In the genomic region with DNA sequence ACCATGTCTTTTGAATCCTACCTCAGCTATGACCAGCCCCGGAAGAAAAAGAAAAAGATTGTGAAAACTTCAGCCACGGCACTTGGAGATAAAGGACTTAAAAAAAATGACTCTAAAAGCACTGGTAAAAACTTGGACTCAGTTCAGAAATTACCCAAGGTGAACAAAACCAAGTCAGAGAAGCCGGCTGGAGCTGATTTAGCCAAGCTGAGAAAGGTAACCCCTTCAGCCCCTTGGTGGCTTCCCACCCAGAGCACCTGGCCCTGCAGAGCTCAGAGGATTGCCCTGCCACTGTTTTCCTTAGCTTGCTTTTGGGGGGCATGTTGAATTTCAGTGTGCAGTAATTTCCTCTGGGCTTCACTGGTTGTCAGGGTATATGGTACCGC, we compare ENCODE assay signal across 15 cellular contexts. TPM values are rescaled to one million over a fixed set of nuclear protein-coding genes. Genes with fewer than 3 reads are reported as not detected.
DNase-seq lines count a peak whose midpoint lies in the region; ATAC-seq, FAIRE-seq and TF ChIP-seq lines count a peak whose summit lies in the region.
"Had no signal": no experiment of that assay in that cellular context is flagged by ENCODE, and none has a peak within 500 bp of the region (broad histone marks: within the 10 kb centered on the region; RNA-seq: fewer than 3 reads in every experiment).

No MANE protein-coding gene starts in this region.

- CTCF ChIA-PET in activated CD8-positive, alpha-beta memory T cell treated with anti-CD3 and anti-CD28 coated beads, Interleukin-2, amount 10 ng/mL, durations not matched to agents 7 days and 5 days (lab: Charles Lee) = interaction anchor here (0.9 to 1.7 kb wide), 6 partner anchors 9 to 60 kb away, joined by 3 to 6 read pairs (median 4); a partner anchor contains a TSS
- CTCF ChIA-PET in activated CD8-positive, alpha-beta T cell treated with anti-CD3 and anti-CD28 coated beads for 36 hours (lab: Charles Lee) = interaction anchor here (0.8 to 1.6 kb wide), 8 partner anchors 14 to 154 kb away, joined by 3 to 10 read pairs (median 4); a partner anchor contains a TSS

- no peak for FAIRE-seq in GM19239 (lab: Jason Lieb, UNC)
- FAIRE-seq: D721Med, H1, RCC 7860 had no signal

- no peak for DNase-seq in activated CD8-positive, alpha-beta memory T cell treated with anti-CD3 and anti-CD28 coated beads, Interleukin-2, amount 10 ng/mL, durations not matched to agents 7 days and 5 days
- no peak for DNase-seq in activated CD8-positive, alpha-beta memory T cell treated with anti-CD3 and anti-CD28 coated beads, Interleukin-2, amount 50 U/mL, for 4 hours
- DNase-seq in CD4-positive, CD25-positive, alpha-beta regulatory T cell = no peak
- no peak for DNase-seq in nephron progenitor cell
- no peak for DNase-seq in GM19239 (ENCODE audit: insufficient read length, low spot score)
- no peak for DNase-seq in right cardiac atrium
- no peak for DNase-seq in activated CD8-positive, alpha-beta T cell treated with anti-CD3 and anti-CD28 coated beads for 36 hours
- DNase-seq: NCI-H1105 treated with DMSO at 0.1 percent for 48 hours; NK-92 treated with Interleukin-12 subunit alpha and Interleukin-12 subunit beta, amount 100 ng/mL, for 24 hours had no signal

- H3K9me3 ChIP-seq in CD4-positive, CD25-positive, alpha-beta regulatory T cell (ENCODE audit: control insufficient read depth in 2 of 2, low read length in 2 of 2) = no peaks in the 10 kb centered on the region
- no peaks in the 10 kb centered on the region for H3K9me3 ChIP-seq in right cardiac atrium (ENCODE audit: control insufficient read depth, low read length)

- no peaks in the 10 kb centered on the region for H3K27me3 ChIP-seq in CD4-positive, CD25-positive, alpha-beta regulatory T cell (ENCODE audit: control insufficient read depth, insufficient read depth, low read length)
- H3K27me3 ChIP-seq in right cardiac atrium (ENCODE audit: control insufficient read depth, insufficient read depth) = no peaks in the 10 kb centered on the region

- H3K27me3 Mint-ChIP-seq in activated CD8-positive, alpha-beta memory T cell treated with anti-CD3 and anti-CD28 coated beads, Interleukin-2, amount 10 ng/mL, durations not matched to agents 7 days and 5 days = no peaks in the 10 kb centered on the region
- no peaks in the 10 kb centered on the region for H3K27me3 Mint-ChIP-seq in CD4-positive, CD25-positive, alpha-beta regulatory T cell
- H3K27me3 Mint-ChIP-seq in activated T-helper 17 cell treated with anti-CD3 and anti-CD28 coated beads, Interleukin-2, amount 50 U/mL, for 72 hours = no peaks in the 10 kb centered on the region
- H3K27me3 Mint-ChIP-seq in nephron progenitor cell (ENCODE audit: low read depth, poor library complexity) = peaks cover 8% of the 10 kb centered on the region
- H3K27me3 Mint-ChIP-seq in activated CD8-positive, alpha-beta T cell treated with anti-CD3 and anti-CD28 coated beads for 36 hours = no peaks in the 10 kb centered on the region
- H3K27me3 Mint-ChIP-seq: B cell; CD4-positive, alpha-beta memory T cell had no signal

- peak overlapping the region; percentile 58 for H3K27ac Mint-ChIP-seq in activated CD8-positive, alpha-beta memory T cell treated with anti-CD3 and anti-CD28 coated beads, Interleukin-2, amount 10 ng/mL, durations not matched to agents 7 days and 5 days
- H3K27ac Mint-ChIP-seq in CD4-positive, CD25-positive, alpha-beta regulatory T cell = peak overlapping the region in 2 of 3 donors; percentile 83 to 87
- peak overlapping the region; percentile 72 for H3K27ac Mint-ChIP-seq in activated T-helper 17 cell treated with anti-CD3 and anti-CD28 coated beads, Interleukin-2, amount 50 U/mL, for 72 hours
- peak overlapping the region; percentile 5 for H3K27ac Mint-ChIP-seq in nephron progenitor cell
- no peak overlapping the region for H3K27ac Mint-ChIP-seq in activated CD8-positive, alpha-beta T cell treated with anti-CD3 and anti-CD28 coated beads for 36 hours

- no peaks in the 10 kb centered on the region for H3K9me3 Mint-ChIP-seq in activated CD8-positive, alpha-beta memory T cell treated with anti-CD3 and anti-CD28 coated beads, Interleukin-2, amount 10 ng/mL, durations not matched to agents 7 days and 5 days (ENCODE audit: low read depth)
- H3K9me3 Mint-ChIP-seq in CD4-positive, CD25-positive, alpha-beta regulatory T cell = no peaks in the 10 kb centered on the region
- no peaks in the 10 kb centered on the region for H3K9me3 Mint-ChIP-seq in activated T-helper 17 cell treated with anti-CD3 and anti-CD28 coated beads, Interleukin-2, amount 50 U/mL, for 72 hours
- no peaks in the 10 kb centered on the region for H3K9me3 Mint-ChIP-seq in nephron progenitor cell
- H3K9me3 Mint-ChIP-seq in activated CD8-positive, alpha-beta T cell treated with anti-CD3 and anti-CD28 coated beads for 36 hours = no peaks in the 10 kb centered on the region
- H3K9me3 Mint-ChIP-seq: CD4-positive, alpha-beta memory T cell had no signal

- no peak for TF ChIP-seq CTCF in nephron progenitor cell (IDR thresholded peaks at IDR 0.05)
- no peak for TF ChIP-seq CTCF in activated CD8-positive, alpha-beta T cell treated with anti-CD3 and anti-CD28 coated beads for 36 hours (IDR thresholded peaks at IDR 0.05)

- H3K4me1 Mint-ChIP-seq in activated CD8-positive, alpha-beta memory T cell treated with anti-CD3 and anti-CD28 coated beads, Interleukin-2, amount 10 ng/mL, durations not matched to agents 7 days and 5 days = peaks cover 27% of the 10 kb centered on the region
- peaks cover 15 to 37% (median 26%) of the 10 kb centered on the region in 4 donors for H3K4me1 Mint-ChIP-seq in CD4-positive, CD25-positive, alpha-beta regulatory T cell
- H3K4me1 Mint-ChIP-seq in activated T-helper 17 cell treated with anti-CD3 and anti-CD28 coated beads, Interleukin-2, amount 50 U/mL, for 72 hours = peaks cover 33% of the 10 kb centered on the region
- H3K4me1 Mint-ChIP-seq in nephron progenitor cell = peaks cover 3% of the 10 kb centered on the region
- H3K4me1 Mint-ChIP-seq in activated CD8-positive, alpha-beta T cell treated with anti-CD3 and anti-CD28 coated beads for 36 hours (ENCODE audit: low read depth) = peaks cover 29% of the 10 kb centered on the region

- H3K4me3 ChIP-seq in CD4-positive, CD25-positive, alpha-beta regulatory T cell (ENCODE audit: low read depth, low read length) = no peak overlapping the region
- H3K4me3 ChIP-seq in right cardiac atrium (ENCODE audit: low read length) = no peak overlapping the region

- peaks cover 4% of the 10 kb centered on the region for H3K4me1 ChIP-seq in CD4-positive, CD25-positive, alpha-beta regulatory T cell (ENCODE audit: control insufficient read depth, insufficient read depth, low read length, poor library complexity, severe bottlenecking)
- no peaks in the 10 kb centered on the region for H3K4me1 ChIP-seq in right cardiac atrium (ENCODE audit: control insufficient read depth, insufficient read depth, low read length)

- peaks cover 76% of the 10 kb centered on the region for H3K36me3 ChIP-seq in CD4-positive, CD25-positive, alpha-beta regulatory T cell (ENCODE audit: control insufficient read depth, insufficient read depth, low read length)

- intact Hi-C loops in right cardiac atrium (cut with DNase I) = no loop called here
- intact Hi-C loops in activated CD8-positive, alpha-beta T cell treated with anti-CD3 and anti-CD28 coated beads for 36 hours (cut with micrococcal nuclease) = no loop called here

- H3K36me3 Mint-ChIP-seq in activated CD8-positive, alpha-beta memory T cell treated with anti-CD3 and anti-CD28 coated beads, Interleukin-2, amount 10 ng/mL, durations not matched to agents 7 days and 5 days = peaks cover 55% of the 10 kb centered on the region
- peaks cover 40% of the 10 kb centered on the region for H3K36me3 Mint-ChIP-seq in CD4-positive, CD25-positive, alpha-beta regulatory T cell
- H3K36me3 Mint-ChIP-seq in activated T-helper 17 cell treated with anti-CD3 and anti-CD28 coated beads, Interleukin-2, amount 50 U/mL, for 72 hours (ENCODE audit: low read depth) = peaks cover 98% of the 10 kb centered on the region
- H3K36me3 Mint-ChIP-seq in nephron progenitor cell (ENCODE audit: low read depth) = peaks cover 54% of the 10 kb centered on the region
- peaks cover 57% of the 10 kb centered on the region for H3K36me3 Mint-ChIP-seq in activated CD8-positive, alpha-beta T cell treated with anti-CD3 and anti-CD28 coated beads for 36 hours (ENCODE audit: low read depth)

- H3K27ac ChIP-seq in CD4-positive, CD25-positive, alpha-beta regulatory T cell (ENCODE audit: insufficient read depth, low read length, poor library complexity, severe bottlenecking) = no peak overlapping the region
- no peak overlapping the region for H3K27ac ChIP-seq in right cardiac atrium (ENCODE audit: low read length)

- POLR2A ChIA-PET in activated CD8-positive, alpha-beta T cell treated with anti-CD3 and anti-CD28 coated beads for 36 hours (lab: Charles Lee) = interaction anchor here (1.1 kb wide), 1 partner anchor 8 kb away, joined by 3 read pairs; a partner anchor contains a TSS

- ATAC-seq in activated CD8-positive, alpha-beta memory T cell treated with anti-CD3 and anti-CD28 coated beads, Interleukin-2, amount 10 ng/mL, durations not matched to agents 7 days and 5 days = no peak
- ATAC-seq in CD4-positive, CD25-positive, alpha-beta regulatory T cell (ENCODE audit: low read depth in 2 of 2) = no peak
- no peak for ATAC-seq in activated T-helper 17 cell treated with anti-CD3 and anti-CD28 coated beads, Interleukin-2, amount 50 U/mL, for 72 hours (replicated peaks)
- ATAC-seq in right cardiac atrium = no peak
- ATAC-seq in activated CD8-positive, alpha-beta T cell treated with anti-CD3 and anti-CD28 coated beads for 36 hours = no peak

- WGBS in right cardiac atrium = 77% methylated on average over 4 of the region's 4 CpGs

- no peak overlapping the region for H3K4me3 Mint-ChIP-seq in activated CD8-positive, alpha-beta memory T cell treated with anti-CD3 and anti-CD28 coated beads, Interleukin-2, amount 10 ng/mL, durations not matched to agents 7 days and 5 days
- H3K4me3 Mint-ChIP-seq in CD4-positive, CD25-positive, alpha-beta regulatory T cell = no peak overlapping the region
- H3K4me3 Mint-ChIP-seq in activated T-helper 17 cell treated with anti-CD3 and anti-CD28 coated beads, Interleukin-2, amount 50 U/mL, for 72 hours = no peak overlapping the region
- H3K4me3 Mint-ChIP-seq in nephron progenitor cell = no peak overlapping the region
- H3K4me3 Mint-ChIP-seq in activated CD8-positive, alpha-beta T cell treated with anti-CD3 and anti-CD28 coated beads for 36 hours = no peak overlapping the region
- H3K4me3 Mint-ChIP-seq: B cell had no signal

RNA-seq across cellular contexts. Expression of a gene that starts 8.5 kb away (rescaled TPM):
- total RNA-seq in activated CD8-positive, alpha-beta memory T cell treated with anti-CD3 and anti-CD28 coated beads, Interleukin-2, amount 10 ng/mL, durations not matched to agents 7 days and 5 days = 10 to 100 TPM; 30.1 to 40.7 TPM
- total RNA-seq in CD4-positive, CD25-positive, alpha-beta regulatory T cell = 42.0 TPM
- polyA plus RNA-seq in CD4-positive, CD25-positive, alpha-beta regulatory T cell = 10 to 100 TPM; 22.6 to 34.3 (median 29.0) TPM
- total RNA-seq in activated T-helper 17 cell treated with anti-CD3 and anti-CD28 coated beads, Interleukin-2, amount 50 U/mL, for 72 hours = 10 to 100 TPM; 30.1 to 48.5 TPM
- 10 to 100 TPM; 23.9 to 31.1 (median 25.9) TPM for total RNA-seq in right cardiac atrium
- 11.6 TPM for polyA plus RNA-seq in right cardiac atrium
- total RNA-seq in activated CD8-positive, alpha-beta T cell treated with anti-CD3 and anti-CD28 coated beads for 36 hours = 10 to 100 TPM; 29.7 to 29.9 TPM

RNA-seq across cellular contexts. Expression of a gene that starts 26.4 kb away (rescaled TPM):
- 10 to 100 TPM; 52.9 to 67.1 TPM for total RNA-seq in activated CD8-positive, alpha-beta memory T cell treated with anti-CD3 and anti-CD28 coated beads, Interleukin-2, amount 10 ng/mL, durations not matched to agents 7 days and 5 days
- total RNA-seq in CD4-positive, CD25-positive, alpha-beta regulatory T cell = 85.8 TPM
- 10 to 100 TPM; 72.6 to 98.9 (median 78.1) TPM for polyA plus RNA-seq in CD4-positive, CD25-positive, alpha-beta regulatory T cell
- total RNA-seq in activated T-helper 17 cell treated with anti-CD3 and anti-CD28 coated beads, Interleukin-2, amount 50 U/mL, for 72 hours = 10 to 100 TPM; 60.7 to 93.9 TPM
- total RNA-seq in right cardiac atrium = 10 to 100 TPM; 35.5 to 40.3 (median 38.8) TPM
- polyA plus RNA-seq in right cardiac atrium = 33.1 TPM
- total RNA-seq in activated CD8-positive, alpha-beta T cell treated with anti-CD3 and anti-CD28 coated beads for 36 hours = 10 to 100 TPM; 65.8 to 65.9 TPM

RNA-seq across cellular contexts. Expression of a gene that starts 39.1 kb away (rescaled TPM):
- 10 to 100 TPM; 75.7 to 87.2 TPM for total RNA-seq in activated CD8-positive, alpha-beta memory T cell treated with anti-CD3 and anti-CD28 coated beads, Interleukin-2, amount 10 ng/mL, durations not matched to agents 7 days and 5 days
- total RNA-seq in CD4-positive, CD25-positive, alpha-beta regulatory T cell = 50.4 TPM
- 100 to 1,000 TPM in 2 of 4 donors, 10 to 100 TPM in 2; 84.4 to 111 (median 100) TPM for polyA plus RNA-seq in CD4-positive, CD25-positive, alpha-beta regulatory T cell
- 10 to 100 TPM; 70.0 to 94.8 TPM for total RNA-seq in activated T-helper 17 cell treated with anti-CD3 and anti-CD28 coated beads, Interleukin-2, amount 50 U/mL, for 72 hours
- total RNA-seq in right cardiac atrium = 10 to 100 TPM; 28.5 to 33.3 (median 32.5) TPM
- polyA plus RNA-seq in right cardiac atrium = 32.0 TPM
- total RNA-seq in activated CD8-positive, alpha-beta T cell treated with anti-CD3 and anti-CD28 coated beads for 36 hours = 10 to 100 TPM; 57.0 to 59.2 TPM

RNA-seq across cellular contexts. Expression of a gene that starts 48.7 kb away (rescaled TPM):
- 10 to 100 TPM; 39.0 to 41.2 TPM for total RNA-seq in activated CD8-positive, alpha-beta memory T cell treated with anti-CD3 and anti-CD28 coated beads, Interleukin-2, amount 10 ng/mL, durations not matched to agents 7 days and 5 days
- total RNA-seq in CD4-positive, CD25-positive, alpha-beta regulatory T cell = 7.0 TPM
- 10 to 100 TPM in 1 of 4 donors, 1 to 10 TPM in 3; 8.0 to 10.3 (median 9.8) TPM for polyA plus RNA-seq in CD4-positive, CD25-positive, alpha-beta regulatory T cell
- 10 to 100 TPM; 56.6 to 57.1 TPM for total RNA-seq in activated T-helper 17 cell treated with anti-CD3 and anti-CD28 coated beads, Interleukin-2, amount 50 U/mL, for 72 hours
- 10 to 100 TPM in 1 of 4 donors, 1 to 10 TPM in 3; 6.1 to 11.0 (median 6.7) TPM for total RNA-seq in right cardiac atrium
- polyA plus RNA-seq in right cardiac atrium = 11.2 TPM
- 10 to 100 TPM; 40.7 to 43.6 TPM for total RNA-seq in activated CD8-positive, alpha-beta T cell treated with anti-CD3 and anti-CD28 coated beads for 36 hours
